11 cellular contexts compared by ENCODE assay signal in the genomic region with DNA sequence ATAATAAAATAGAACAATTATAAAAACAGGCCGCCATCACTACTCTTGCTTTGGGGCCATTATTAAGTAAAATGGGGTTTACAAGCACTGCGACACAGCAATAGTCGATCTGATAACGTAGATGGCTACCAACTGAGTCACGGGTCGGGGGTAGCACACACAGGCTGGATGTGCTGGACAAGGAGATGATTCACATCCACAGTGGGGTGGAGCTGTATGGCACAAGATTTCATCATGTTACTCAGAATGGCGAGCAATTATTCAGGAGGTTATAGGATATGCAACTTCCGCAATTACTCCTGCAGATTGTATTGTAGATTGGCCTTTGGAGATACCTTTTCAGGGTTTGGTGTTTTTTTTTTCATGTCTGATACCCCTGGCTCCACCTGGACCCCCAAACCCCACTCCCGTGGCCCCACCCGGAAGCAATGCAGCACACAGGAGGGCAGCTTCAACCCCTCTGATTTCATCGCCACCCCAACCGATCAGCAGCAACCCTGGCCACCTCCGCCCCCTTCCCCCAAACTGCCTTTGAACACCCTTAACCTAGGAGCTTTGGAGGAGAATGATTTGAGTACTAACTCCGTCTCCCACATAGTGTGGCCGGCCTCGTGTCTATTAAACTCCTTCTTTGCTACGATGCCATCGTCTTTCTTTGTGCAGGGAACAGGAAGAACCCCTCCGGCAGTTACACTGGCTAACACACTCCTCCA. TPM values are rescaled to one million over a fixed set of nuclear protein-coding genes. Genes with fewer than 3 reads are reported as not detected.
DNase-seq lines count a peak whose midpoint lies in the region; ATAC-seq lines count a peak whose summit lies in the region.
"Had no signal": no experiment of that assay in that cellular context is flagged by ENCODE, and none has a peak within 500 bp of the region (broad histone marks: within the 10 kb centered on the region; RNA-seq: fewer than 3 reads in every experiment).

No MANE protein-coding gene starts in this region.

- H3K4me3 Mint-ChIP-seq in activated T-helper 1 cell treated with anti-CD3 and anti-CD28 coated beads, Interleukin-12 subunit alpha, Interleukin-12 subunit beta, Interleukin-2, Interleukin-4 antibody, amounts not matched to agents 30 ng/mL and 10 ng/mL and 1 ng/mL, durations not matched to agents 14 hours and 24 hours and 36 hours: no peak overlapping the region

- H3K27ac Mint-ChIP-seq in activated T-helper 1 cell treated with anti-CD3 and anti-CD28 coated beads, Interleukin-12 subunit alpha, Interleukin-12 subunit beta, Interleukin-2, Interleukin-4 antibody, amounts not matched to agents 30 ng/mL and 10 ng/mL and 1 ng/mL, durations not matched to agents 14 hours and 24 hours and 36 hours: peak overlapping the region; percentile 20

- intact Hi-C loops in activated T-helper 1 cell treated with anti-CD3 and anti-CD28 coated beads, Interleukin-12 subunit alpha, Interleukin-12 subunit beta, Interleukin-2, Interleukin-4 antibody, amounts not matched to agents 30 ng/mL and 10 ng/mL and 1 ng/mL, durations not matched to agents 14 hours and 24 hours and 36 hours (cut with micrococcal nuclease): no loop called here

- no peaks in the 10 kb centered on the region for H3K36me3 Mint-ChIP-seq in activated T-helper 1 cell treated with anti-CD3 and anti-CD28 coated beads, Interleukin-12 subunit alpha, Interleukin-12 subunit beta, Interleukin-2, Interleukin-4 antibody, amounts not matched to agents 30 ng/mL and 10 ng/mL and 1 ng/mL, durations not matched to agents 14 hours and 24 hours and 36 hours (ENCODE audit: low read depth)

- H3K27me3 Mint-ChIP-seq in activated T-helper 1 cell treated with anti-CD3 and anti-CD28 coated beads, Interleukin-12 subunit alpha, Interleukin-12 subunit beta, Interleukin-2, Interleukin-4 antibody, amounts not matched to agents 30 ng/mL and 10 ng/mL and 1 ng/mL, durations not matched to agents 14 hours and 24 hours and 36 hours (ENCODE audit: insufficient read depth): peaks cover 2% of the 10 kb centered on the region

- no peaks in the 10 kb centered on the region for H3K4me1 Mint-ChIP-seq in activated T-helper 1 cell treated with anti-CD3 and anti-CD28 coated beads, Interleukin-12 subunit alpha, Interleukin-12 subunit beta, Interleukin-2, Interleukin-4 antibody, amounts not matched to agents 30 ng/mL and 10 ng/mL and 1 ng/mL, durations not matched to agents 14 hours and 24 hours and 36 hours (ENCODE audit: low read depth)

- H3K9me3 Mint-ChIP-seq in activated T-helper 1 cell treated with anti-CD3 and anti-CD28 coated beads, Interleukin-12 subunit alpha, Interleukin-12 subunit beta, Interleukin-2, Interleukin-4 antibody, amounts not matched to agents 30 ng/mL and 10 ng/mL and 1 ng/mL, durations not matched to agents 14 hours and 24 hours and 36 hours: peaks cover 6% of the 10 kb centered on the region

- peak; percentile 96 for DNase-seq in A172 (ENCODE audit: low spot score)
- peak; percentile 84 for DNase-seq in HPDE6-E6E7 (ENCODE audit: extremely low spot score)
- DNase-seq in activated T-helper 1 cell treated with anti-CD3 and anti-CD28 coated beads, Interleukin-12 subunit alpha, Interleukin-12 subunit beta, Interleukin-2, Interleukin-4 antibody, amounts not matched to agents 30 ng/mL and 10 ng/mL and 1 ng/mL, durations not matched to agents 14 hours and 24 hours and 36 hours (ENCODE audit: low spot score): no peak
- peak; percentile 77 for DNase-seq in hepatic stellate cell (ENCODE audit: low spot score)
- DNase-seq in effector CD8-positive, alpha-beta T cell (lab: John Stamatoyannopoulos, UW): no peak
- DNase-seq in left lobe of liver (ENCODE audit: low spot score): no peak
- DNase-seq: KG1, NCI-H526, transverse colon had no signal

- no peak for ATAC-seq in HG03432 (IDR thresholded peaks at IDR 0.05; ENCODE audit: unreplicated experiment)
- no peak for ATAC-seq in HG03457 (IDR thresholded peaks at IDR 0.05; ENCODE audit: unreplicated experiment)
- ATAC-seq in left lobe of liver: no peak

RNA-seq across cellular contexts. Expression of a gene that starts 21.4 kb away (rescaled TPM):
- total RNA-seq in A172 (2014; rRNA removed; shearing (Covaris generic)): 12.9 and 17.7 TPM in 2 replicates
- total RNA-seq in activated T-helper 1 cell treated with anti-CD3 and anti-CD28 coated beads, Interleukin-12 subunit alpha, Interleukin-12 subunit beta, Interleukin-2, Interleukin-4 antibody, amounts not matched to agents 30 ng/mL and 10 ng/mL and 1 ng/mL, durations not matched to agents 14 hours and 24 hours and 36 hours: not detected in 2 replicates
- 55.0 TPM for total RNA-seq in left lobe of liver

RNA-seq across cellular contexts. Expression of a gene that starts 51.7 kb away (rescaled TPM):
- total RNA-seq in A172 (2014; rRNA removed; shearing (Covaris generic)): 2.5 and 4.8 TPM in 2 replicates
- total RNA-seq in activated T-helper 1 cell treated with anti-CD3 and anti-CD28 coated beads, Interleukin-12 subunit alpha, Interleukin-12 subunit beta, Interleukin-2, Interleukin-4 antibody, amounts not matched to agents 30 ng/mL and 10 ng/mL and 1 ng/mL, durations not matched to agents 14 hours and 24 hours and 36 hours: 13.1 and 15.5 TPM in 2 replicates
- total RNA-seq in left lobe of liver: 6.2 TPM

Comparison
In these comparisons a context has a peak if more than half of its experiments do, and no peak if none do; other contexts are left out.
1. DNase-seq: peak in A172 (single experiment), HPDE6-E6E7 (single experiment) and hepatic stellate cell (single experiment); none in activated T-helper 1 cell treated with anti-CD3 and anti-CD28 coated beads, Interleukin-12 subunit alpha, Interleukin-12 subunit beta, Interleukin-2, Interleukin-4 antibody, amounts not matched to agents 30 ng/mL and 10 ng/mL and 1 ng/mL, durations not matched to agents 14 hours and 24 hours and 36 hours (single experiment), effector CD8-positive, alpha-beta T cell (single experiment) and left lobe of liver (single experiment).
2. RNA of a gene that starts 21.4 kb away (total RNA-seq): 55.0 TPM in left lobe of liver (single experiment) and 12.9 to 17.7 TPM in A172; not detected in activated T-helper 1 cell treated with anti-CD3 and anti-CD28 coated beads, Interleukin-12 subunit alpha, Interleukin-12 subunit beta, Interleukin-2, Interleukin-4 antibody, amounts not matched to agents 30 ng/mL and 10 ng/mL and 1 ng/mL, durations not matched to agents 14 hours and 24 hours and 36 hours; every median in the first group is over 10 times any median in the second.